7 cellular contexts compared by ENCODE assay signal in the genomic region with DNA sequence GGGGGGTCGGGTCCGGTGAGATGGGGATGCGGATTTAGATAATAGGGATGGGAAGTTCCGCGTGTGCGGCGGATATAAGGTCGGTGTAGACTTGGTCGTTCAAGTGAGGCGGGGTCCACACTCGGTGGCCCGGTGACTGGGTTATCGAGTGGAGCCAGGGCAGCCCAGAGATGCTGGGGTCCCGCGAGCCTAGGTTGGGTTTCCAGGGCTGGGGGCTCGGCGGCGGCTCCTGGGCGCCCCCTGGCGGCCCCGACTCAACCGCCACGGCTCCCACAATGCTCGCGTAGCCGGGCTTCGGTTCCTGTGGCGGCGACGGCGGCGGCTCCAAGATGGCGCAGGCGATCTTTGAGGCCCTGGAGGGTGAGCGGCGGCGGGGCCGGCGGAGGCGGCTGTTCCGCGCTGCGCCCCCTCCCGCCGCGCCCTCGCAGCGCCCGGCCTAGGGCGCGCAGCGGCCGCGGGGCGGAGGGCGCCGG. TPM values are rescaled to one million over a fixed set of nuclear protein-coding genes. Genes with fewer than 3 reads are reported as not detected.
DNase-seq lines count a peak whose midpoint lies in the region; ATAC-seq and FAIRE-seq lines count a peak whose summit lies in the region.

ZNF341 (plus strand) TSS at position 304 of the 473 bp plus-strand sequence; CDS start at position 330, 26 bp downstream.

- ATAC-seq in GM18498 (IDR thresholded peaks at IDR 0.05; ENCODE audit: unreplicated experiment) (peak; percentile 66), HG02852 (IDR thresholded peaks at IDR 0.05; ENCODE audit: unreplicated experiment) (peak; percentile 63)

- H3K4me3 ChIP-seq in iPS-18c (ENCODE audit: insufficient read depth, low read depth, low read length) = peak within 1 kb of the TSS; percentile 69
- peak within 1 kb of the TSS; percentile 31 to 61 for H3K4me3 ChIP-seq in small intestine (ENCODE audit: low read depth in 1 of 2, low read length in 2 of 2)

- H3K27ac ChIP-seq in small intestine (ENCODE audit: low read depth in 1 of 2, low read length in 1 of 2) = peak within 1 kb of the TSS; percentile 86 to 95

- H3K9me3 ChIP-seq in iPS-18c (ENCODE audit: control insufficient read depth, insufficient read depth, low read length) (no peaks in the 10 kb centered on the region), small intestine (ENCODE audit: control insufficient read depth, low read depth) (peaks cover under 1% of the 10 kb centered on the region)

- 2 to 3% (median 3%) methylated on average over 38 to 57 of the region's 57 CpGs for WGBS in small intestine, 3 donors

- DNase-seq in NCI-H1417 treated with DMSO at 0.1 percent for 48 hours (lab: John Stamatoyannopoulos, UW) (peak; percentile 90), T-helper 2 cell (peak; percentile 79 to 94 (median 83)), anterior cingulate cortex (lab: John Stamatoyannopoulos, UW) (peak in 54 of 58 donors; percentile 57 to 97 (median 90)), small intestine (no peak)

- H3K36me3 ChIP-seq in small intestine (ENCODE audit: control insufficient read depth in 2 of 2, insufficient read depth in 2 of 2, low read length in 2 of 2) = no peaks in the 10 kb centered on the region

- no peaks in the 10 kb centered on the region for H3K27me3 ChIP-seq in small intestine (ENCODE audit: control insufficient read depth in 2 of 2, insufficient read depth in 2 of 2, low read length in 2 of 2)

- no peak for FAIRE-seq in small intestine (lab: Jason Lieb, UNC)

- peaks cover 0 to 3% of the 10 kb centered on the region in 2 donors for H3K4me1 ChIP-seq in small intestine (ENCODE audit: control insufficient read depth in 2 of 2, insufficient read depth in 1 of 2, low read depth in 1 of 2, low read length in 1 of 2)

RNA-seq across cellular contexts. Expression of gene ZNF341, which starts in this region (rescaled TPM):
- 1 to 10 TPM; 3.2 to 4.4 (median 3.6) TPM for polyA plus RNA-seq in small intestine
